ENCODE assay signal across 22 cellular contexts in the genomic region with DNA sequence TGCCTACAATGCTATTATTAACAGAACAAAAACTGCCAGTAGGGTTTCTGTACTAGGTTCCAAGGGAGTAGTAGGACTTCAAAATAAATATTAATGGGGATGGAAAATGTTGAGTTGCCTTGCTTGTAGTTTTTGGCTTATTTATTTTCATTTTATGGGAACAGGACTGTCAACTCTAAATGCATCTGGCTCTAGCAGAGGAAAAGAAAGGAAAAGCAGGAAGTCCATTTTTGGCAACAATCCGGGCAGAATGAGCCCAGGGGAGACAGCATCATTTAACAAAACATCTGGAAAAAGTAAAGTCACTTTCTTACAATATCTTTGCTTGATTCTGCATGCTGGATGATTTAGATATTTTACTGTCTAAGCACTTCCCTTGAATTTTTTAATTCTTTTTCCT.
DNase-seq lines count a peak whose midpoint lies in the region; ATAC-seq and TF ChIP-seq lines count a peak whose summit lies in the region.
"Had no signal": no experiment of that assay in that cellular context is flagged by ENCODE, and none has a peak within 500 bp of the region (broad histone marks: within the 10 kb centered on the region; RNA-seq: fewer than 3 reads in every experiment).

No MANE protein-coding gene starts in this region.

- no peak for TF ChIP-seq CTCF in VCaP (conservative IDR thresholded peaks at IDR 0.05)
- TF ChIP-seq CTCF in fibroblast of villous mesenchyme (IDR thresholded peaks at IDR 0.05; ENCODE audit: insufficient read depth, low read depth, low read length) = no peak
- TF ChIP-seq CTCF in prostate gland (IDR thresholded peaks at IDR 0.05) = peak in 1 of 4 experiments; percentile 8

- peaks cover 18% of the 10 kb centered on the region for H3K4me1 ChIP-seq in ACC112 (ENCODE audit: control insufficient read depth, insufficient read depth, low read length, unreplicated experiment)
- no peaks in the 10 kb centered on the region for H3K4me1 ChIP-seq in prostate gland (replicated peaks)

- no peak for TF ChIP-seq POLR2A in prostate gland (IDR thresholded peaks at IDR 0.05)

- H3K79me2 ChIP-seq in ACC112 (ENCODE audit: control insufficient read depth, insufficient read depth, low read length, unreplicated experiment) = no peaks in the 10 kb centered on the region

- 3% methylated on average over 1 of the region's 1 CpG for WGBS in prostate gland

- intact Hi-C loops in prostate gland (cut with DNase I) = no loop called here

- H3K27ac ChIP-seq in ACC112 (ENCODE audit: low read depth, low read length) (0 out of 2 replicates have a peak overlapping the region, but pooled peaks have one; percentile 5), VCaP (peak overlapping the region; percentile 78), prostate gland (peak overlapping the region; percentile 25 to 37)
- H3K27ac ChIP-seq: neutrophil had no signal

- no peak for ATAC-seq in GM21786 (IDR thresholded peaks at IDR 0.05; ENCODE audit: unreplicated experiment)
- ATAC-seq: esophagus mucosa, GM12878, K562, T-helper 17 cell had no signal

- no peaks in the 10 kb centered on the region for H3K36me3 ChIP-seq in ACC112 (ENCODE audit: insufficient read depth, low read length)
- no peaks in the 10 kb centered on the region for H3K36me3 ChIP-seq in prostate gland
- H3K36me3 ChIP-seq: neutrophil had no signal

- H3K4me3 ChIP-seq in ACC112 (ENCODE audit: low read depth, low read length) (0 out of 2 replicates have a peak overlapping the region, but pooled peaks have one; percentile 13), fibroblast of villous mesenchyme (ENCODE audit: low read depth, low read length) (no peak overlapping the region), prostate gland (no peak overlapping the region)
- H3K4me3 ChIP-seq: GM12878, K562 had no signal

- H3K27me3 ChIP-seq in ACC112 (ENCODE audit: insufficient read depth, low read length) (no peaks in the 10 kb centered on the region), prostate gland (replicated peaks; ENCODE audit: insufficient read depth) (no peaks in the 10 kb centered on the region)

- H2AFZ ChIP-seq in ACC112 (ENCODE audit: low read length, unreplicated experiment) = no peak overlapping the region

- DNase-seq in fibroblast of villous mesenchyme (ENCODE audit: low read depth) (peak; percentile 9), prostate gland (ENCODE audit: low spot score) (peak; percentile 15), DMS79 treated with DMSO at 0.1 percent for 48 hours (lab: John Stamatoyannopoulos, UW) (no peak), amygdala (lab: John Stamatoyannopoulos, UW) (no peak), A172 (ENCODE audit: low spot score) (no peak)
- DNase-seq: ACHN; activated CD4-positive, alpha-beta memory T cell treated with anti-CD3 and anti-CD28 coated beads, Interleukin-2, amount 10 ng/mL, durations not matched to agents 7 days and 5 days; activated gamma-delta T cell treated with Interleukin-2 at 50 U/mL for 16 hours; immature natural killer cell; NCI-H187; NCI-H2227 treated with DMSO at 0.1 percent for 48 hours; NCI-H748 treated with DMSO at 0.1 percent for 48 hours; retina; stimulated activated CD4-positive, alpha-beta T cell treated with anti-CD3 and anti-CD28 coated beads, Interleukin-12 subunit alpha, Interleukin-12 subunit beta, amount 100 ng/mL, for 4 hours; T-helper 17 cell had no signal

- H3K9me3 ChIP-seq in prostate gland = no peaks in the 10 kb centered on the region
- H3K9me3 ChIP-seq: neutrophil had no signal

Comparison
In these comparisons a context has a peak if more than half of its experiments do, and no peak if none do; other contexts are left out.
1. H3K27ac ChIP-seq: peak in every context shown above with its lines; median percentile 78 in VCaP; 31 in prostate gland; 5 in ACC112.
2. DNase-seq: peak in fibroblast of villous mesenchyme (single experiment) and prostate gland (single experiment); none in DMS79 treated with DMSO at 0.1 percent for 48 hours (single experiment), amygdala (0 of 56) and A172 (single experiment).